ENCODE assay signal across 14 cellular contexts in the genomic region with DNA sequence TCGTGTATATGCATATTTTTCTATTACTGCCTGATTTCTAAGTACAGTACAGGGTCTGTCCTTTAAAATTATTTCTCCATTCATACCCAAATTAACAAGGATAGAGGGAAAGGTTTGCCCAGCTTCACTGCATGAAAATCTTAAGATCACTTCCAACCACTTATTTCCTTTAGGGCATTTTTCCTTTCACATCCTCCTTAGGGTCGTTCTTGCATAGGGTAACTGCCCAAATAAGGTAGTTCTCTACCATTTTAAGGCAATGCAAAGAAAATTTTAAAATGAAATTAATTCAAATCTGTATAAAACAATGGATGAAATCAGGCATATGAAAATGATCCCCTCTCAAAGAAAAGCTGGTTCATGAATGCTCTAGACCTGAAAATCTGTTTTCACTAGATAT. TPM values are rescaled to one million over a fixed set of nuclear protein-coding genes. Genes with fewer than 3 reads are reported as not detected.
DNase-seq lines count a peak whose midpoint lies in the region; ATAC-seq, FAIRE-seq and TF ChIP-seq lines count a peak whose summit lies in the region.
"Had no signal": no experiment of that assay in that cellular context is flagged by ENCODE, and none has a peak within 500 bp of the region (broad histone marks: within the 10 kb centered on the region; RNA-seq: fewer than 3 reads in every experiment).

No MANE protein-coding gene starts in this region.

- H3K36me3 ChIP-seq in SJSA1 (no peaks in the 10 kb centered on the region), keratinocyte (ENCODE audit: control insufficient read depth in 2 of 2, extremely low read depth in 1 of 2, insufficient read depth in 2 of 2, low read length in 2 of 2) (no peaks in the 10 kb centered on the region)

- H3K4me3 Mint-ChIP-seq in HFFc6 = peak overlapping the region; percentile 76; the same call in 1 of the 2 replicates

- dilution Hi-C loops in keratinocyte (cut with MboI; ENCODE audit: extremely low pct_ligation_motif_present, low sequenced_read_pairs) = no loop called here

- ATAC-seq in HG03159 (IDR thresholded peaks at IDR 0.05; ENCODE audit: unreplicated experiment) = no peak

- FAIRE-seq in keratinocyte (lab: Jason Lieb, UNC) = no peak
- FAIRE-seq: bronchial epithelial cell, small intestine had no signal

- peak overlapping the region; percentile 39 for H3K4me3 ChIP-seq in SJSA1
- no peak overlapping the region for H3K4me3 ChIP-seq in keratinocyte (ENCODE audit: control insufficient read depth in 2 of 3, extremely low read depth in 1 of 3, insufficient read depth in 2 of 3, low read depth in 1 of 3, low read length in 3 of 3)

- peaks cover 39% of the 10 kb centered on the region for H3K4me1 Mint-ChIP-seq in HFFc6 (ENCODE audit: low read depth)

- no peak overlapping the region for H3K9ac ChIP-seq in keratinocyte (ENCODE audit: control insufficient read depth, extremely low read depth, insufficient read depth, low read length)

- H3K9me3 Mint-ChIP-seq in HFFc6 = no peaks in the 10 kb centered on the region

- no peaks in the 10 kb centered on the region for H3K9me1 ChIP-seq in keratinocyte (ENCODE audit: control insufficient read depth, extremely low read depth, insufficient read depth, low read length)

- no peaks in the 10 kb centered on the region for H3K79me2 ChIP-seq in keratinocyte (ENCODE audit: control insufficient read depth, insufficient read depth, low read length)

- no peaks in the 10 kb centered on the region for H4K20me1 ChIP-seq in keratinocyte (ENCODE audit: control insufficient read depth, extremely low read depth, insufficient read depth, low read length)

- H3K27ac Mint-ChIP-seq in HFFc6 = no peak overlapping the region
- H3K27ac Mint-ChIP-seq: CD4-positive, alpha-beta memory T cell had no signal

- H3K9me3 ChIP-seq in SJSA1 (replicated peaks) = no peaks in the 10 kb centered on the region
- H3K9me3 ChIP-seq in keratinocyte (ENCODE audit: control insufficient read depth, low read depth, low read length) = no peaks in the 10 kb centered on the region
- H3K9me3 ChIP-seq: testis had no signal

- no peak overlapping the region for H3K27ac ChIP-seq in SJSA1
- H3K27ac ChIP-seq in keratinocyte (ENCODE audit: control insufficient read depth, insufficient read depth, low read length) = no peak overlapping the region
- H3K27ac ChIP-seq: testis had no signal

- H3K4me1 ChIP-seq in SJSA1 (replicated peaks) (peaks cover 25% of the 10 kb centered on the region), keratinocyte (ENCODE audit: control insufficient read depth, extremely low read depth, insufficient read depth, low read length) (peaks cover 34% of the 10 kb centered on the region)

- DNase-seq in CD1c-positive myeloid dendritic cell (ENCODE audit: extremely low spot score) (peak; percentile 7), HFFc6 (no peak), SJSA1 (ENCODE audit: low read depth in 1 of 2, low spot score in 2 of 2) (no peak), keratinocyte (ENCODE audit: low read depth, low spot score) (no peak), foreskin melanocyte (no peak), ACHN (no peak)
- no peak for DNase-seq in activated CD4-positive, alpha-beta T cell treated with anti-CD3 and anti-CD28 coated beads for 1 hour
- DNase-seq: GF-D8 had no signal

- H3K27me3 ChIP-seq in SJSA1 (replicated peaks) (no peaks in the 10 kb centered on the region; the same call in 1 of the 2 replicates), keratinocyte (ENCODE audit: control insufficient read depth, extremely low read depth, insufficient read depth, low read length) (peaks cover 25% of the 10 kb centered on the region)
- H3K27me3 ChIP-seq: testis had no signal

- peaks cover 42% of the 10 kb centered on the region for H3K27me3 Mint-ChIP-seq in HFFc6 (ENCODE audit: insufficient read depth)

- H3K4me2 ChIP-seq in keratinocyte (ENCODE audit: control insufficient read depth, extremely low read depth, insufficient read depth, low read depth, low read length) = peak overlapping the region; percentile 92

- no peaks in the 10 kb centered on the region for H3K36me3 Mint-ChIP-seq in HFFc6 (ENCODE audit: low read depth)
- H3K36me3 Mint-ChIP-seq: CD4-positive, alpha-beta memory T cell had no signal

- H2AFZ ChIP-seq in keratinocyte (ENCODE audit: control insufficient read depth, low read length) = no peak overlapping the region

- TF ChIP-seq CTCF in HFFc6 (IDR thresholded peaks at IDR 0.05) = no peak
- no peak for TF ChIP-seq CTCF in keratinocyte (optimal IDR thresholded peaks at IDR 0.05 in 1 of 3, IDR thresholded peaks at IDR 0.05 in 1 of 3, conservative IDR thresholded peaks at IDR 0.05 in 1 of 3; ENCODE audit: extremely low read depth in 1 of 3, insufficient read depth in 2 of 3, low read length in 3 of 3)

- in situ Hi-C loops in ACHN (cut with HindIII; ENCODE audit: low pct_ligation_motif_present, low pct_unique_long_range_greater_than_20kb, low sequenced_read_pairs) = no loop called here

RNA-seq across cellular contexts. Expression of gene CDC20B, which starts 4.1 kb away (rescaled TPM):
- under 1 TPM in 5 of 6 experiments, not detected in 1; 0.07 to 0.20 (median 0.12) TPM for total RNA-seq in HFFc6 (2021; fragmentation: NEBNext Ultra II Directional; extraction: Animal tissue kit (Norgen Biotek cat#: 25700))
- not detected in 2 replicates for total RNA-seq in SJSA1 (2014; rRNA removed; shearing (Covaris generic))
- polyA plus RNA-seq in keratinocyte = 0.03 TPM in 1 of 3 replicates, not detected in the others
- polyA plus RNA-seq in keratinocyte (2011; ENCODE audit: low read depth) = not detected
- polyA plus RNA-seq in keratinocyte (2011; cell fraction: cytosol; rRNA removed) = not detected in 2 replicates
- not detected in 2 replicates for polyA plus RNA-seq in keratinocyte (2011; cell fraction: nucleus; rRNA removed)
- polyA plus RNA-seq in keratinocyte (2012; ENCODE audit: low replicate concordance) = not detected in 2 replicates
- not detected in 3 replicates for polyA minus RNA-seq in keratinocyte
- not detected for polyA minus RNA-seq in keratinocyte (2011; cell fraction: cytosol; rRNA and poly(A)+ RNA removed)
- polyA minus RNA-seq in keratinocyte (2011; cell fraction: nucleus; rRNA and poly(A)+ RNA removed) = not detected in 2 replicates
- total RNA-seq: bronchial epithelial cell; CD4-positive, alpha-beta memory T cell; left lobe of liver had no signal
- polyA plus RNA-seq: CD4-positive, alpha-beta memory T cell; small intestine had no signal

RNA-seq across cellular contexts. Expression of gene GPX8, which starts 17.1 kb away (rescaled TPM):
- total RNA-seq in HFFc6 (2021; fragmentation: NEBNext Ultra II Directional; extraction: Animal tissue kit (Norgen Biotek cat#: 25700)) = 100 to 1,000 TPM; 209 to 229 (median 220) TPM
- total RNA-seq in SJSA1 (2014; rRNA removed; shearing (Covaris generic)) = 111 and 136 TPM in 2 replicates
- 20.3 to 40.1 TPM (median 28.9 TPM) in 3 replicates for polyA plus RNA-seq in keratinocyte
- 4.6 TPM for polyA plus RNA-seq in keratinocyte (2011; ENCODE audit: low read depth)
- polyA plus RNA-seq in keratinocyte (2011; cell fraction: cytosol; rRNA removed) = 16.0 and 32.1 TPM in 2 replicates
- 19.0 and 25.3 TPM in 2 replicates for polyA plus RNA-seq in keratinocyte (2011; cell fraction: nucleus; rRNA removed)
- polyA plus RNA-seq in keratinocyte (2012; ENCODE audit: low replicate concordance) = 12.2 and 28.4 TPM in 2 replicates
- polyA minus RNA-seq in keratinocyte = 5.7 to 15.7 TPM (median 9.3 TPM) in 3 replicates
- polyA minus RNA-seq in keratinocyte (2011; cell fraction: cytosol; rRNA and poly(A)+ RNA removed) = 8.6 TPM
- polyA minus RNA-seq in keratinocyte (2011; cell fraction: nucleus; rRNA and poly(A)+ RNA removed) = 6.4 and 11.3 TPM in 2 replicates
- total RNA-seq: CD4-positive, alpha-beta memory T cell had no signal
- polyA plus RNA-seq: CD4-positive, alpha-beta memory T cell had no signal

RNA-seq across cellular contexts. Expression of gene MCIDAS, which starts 50.0 kb away (rescaled TPM):
- total RNA-seq in HFFc6 (2021; fragmentation: NEBNext Ultra II Directional; extraction: Animal tissue kit (Norgen Biotek cat#: 25700)) = not detected
- total RNA-seq in SJSA1 (2014; rRNA removed; shearing (Covaris generic)) = 0.08 and 3.0 TPM in 2 replicates
- polyA plus RNA-seq in keratinocyte = 0.03 to 0.15 TPM in 2 of 3 replicates, not detected in the other
- polyA plus RNA-seq in keratinocyte (2011; ENCODE audit: low read depth) = not detected
- polyA plus RNA-seq in keratinocyte (2011; cell fraction: cytosol; rRNA removed) = not detected in 2 replicates
- 0.11 TPM in 1 of 2 replicates, not detected in the other for polyA plus RNA-seq in keratinocyte (2011; cell fraction: nucleus; rRNA removed)
- polyA plus RNA-seq in keratinocyte (2012; ENCODE audit: low replicate concordance) = 0.07 TPM in 1 of 2 replicates, not detected in the other
- polyA minus RNA-seq in keratinocyte = not detected in 3 replicates
- not detected for polyA minus RNA-seq in keratinocyte (2011; cell fraction: cytosol; rRNA and poly(A)+ RNA removed)
- polyA minus RNA-seq in keratinocyte (2011; cell fraction: nucleus; rRNA and poly(A)+ RNA removed) = not detected in 2 replicates
- total RNA-seq: CD4-positive, alpha-beta memory T cell; left lobe of liver had no signal
- polyA plus RNA-seq: CD4-positive, alpha-beta memory T cell; small intestine had no signal

RNA-seq across cellular contexts. Expression of gene CCNO, which starts 56.3 kb away (rescaled TPM):
- total RNA-seq in HFFc6 (2021; fragmentation: NEBNext Ultra II Directional; extraction: Animal tissue kit (Norgen Biotek cat#: 25700)) = under 1 TPM in 4 of 6 experiments, not detected in 2; 0.11 to 0.25 (median 0.13) TPM
- total RNA-seq in SJSA1 (2014; rRNA removed; shearing (Covaris generic)) = 0.34 TPM in 1 of 2 replicates, not detected in the other
- 0.42 to 0.94 TPM (median 0.48 TPM) in 3 replicates for polyA plus RNA-seq in keratinocyte
- polyA plus RNA-seq in keratinocyte (2011; ENCODE audit: low read depth) = 0.19 TPM
- polyA plus RNA-seq in keratinocyte (2011; cell fraction: cytosol; rRNA removed) = 0.53 and 0.73 TPM in 2 replicates
- 1.6 and 2.2 TPM in 2 replicates for polyA plus RNA-seq in keratinocyte (2011; cell fraction: nucleus; rRNA removed)
- 1.2 and 2.8 TPM in 2 replicates for polyA plus RNA-seq in keratinocyte (2012; ENCODE audit: low replicate concordance)
- polyA minus RNA-seq in keratinocyte = 0.13 to 0.56 TPM (median 0.30 TPM) in 3 replicates
- not detected for polyA minus RNA-seq in keratinocyte (2011; cell fraction: cytosol; rRNA and poly(A)+ RNA removed)
- polyA minus RNA-seq in keratinocyte (2011; cell fraction: nucleus; rRNA and poly(A)+ RNA removed) = 0.70 and 0.74 TPM in 2 replicates
- total RNA-seq: CD4-positive, alpha-beta memory T cell; left lobe of liver had no signal
- polyA plus RNA-seq: CD4-positive, alpha-beta memory T cell had no signal
